In genomic region chr2:208800887-208801286, GRCh38 we compare ENCODE assay signal across 4 cellular contexts.
DNase-seq lines count a peak whose midpoint lies in the region; ATAC-seq, FAIRE-seq and TF ChIP-seq lines count a peak whose summit lies in the region.
"Not testable (repeated sequence)": the region's sequence is repeated elsewhere in the genome, so short reads cannot be mapped to it uniquely, and the experiment has no call there.

No MANE protein-coding gene starts in this region.

- H3K27ac Mint-ChIP-seq in Caco-2 (ENCODE audit: unreplicated experiment); GM23338; nephron progenitor cell: not testable (repeated sequence)

- not testable (repeated sequence) for H3F3A ChIP-seq in GM23338 (replicated peaks; ENCODE audit: low read depth)

- TF ChIP-seq RAD21 in HepG2 (CRISPR knock-in tag; IDR thresholded peaks at IDR 0.05): not testable (repeated sequence)

- not testable (repeated sequence) for H3K79me2 ChIP-seq in GM23338 (replicated peaks; ENCODE audit: insufficient read depth); HepG2 (ENCODE audit: insufficient read depth, low read length)

- not testable (repeated sequence) for H3K9ac ChIP-seq in HepG2 (ENCODE audit: insufficient read depth, low read depth, low read length)

- H3K27me3 Mint-ChIP-seq in Caco-2 (ENCODE audit: insufficient read depth, unreplicated experiment); GM23338 (ENCODE audit: insufficient read depth, low read depth, poor library complexity); nephron progenitor cell (ENCODE audit: low read depth, poor library complexity): not testable (repeated sequence)

- not testable (repeated sequence) for H3K9me2 ChIP-seq in GM23338 (ENCODE audit: insufficient read depth)

- H3K27ac ChIP-seq in GM23338 (ENCODE audit: low read depth); HepG2 (ENCODE audit: extremely low read length, insufficient read depth, low read length): not testable (repeated sequence)

- not testable (repeated sequence) for BruUV-seq in Caco-2 (replicated peaks; lab: Mats Ljungman, UMichigan); HepG2 (replicated peaks; lab: Mats Ljungman, UMichigan)

- CTCF ChIA-PET in Caco-2 (lab: Charles Lee); HepG2 (lab: Yijun Ruan, JAX; ENCODE audit: low intra/inter-chr PET ratio, low total read pairs): not testable (repeated sequence)

- peak overlapping the region; percentile 66; the same call in 1 of the 2 replicates for H2AFZ ChIP-seq in GM23338
- H2AFZ ChIP-seq in HepG2 (ENCODE audit: low read length): not testable (repeated sequence)

- not testable (repeated sequence) for TF ChIP-seq POLR2A in HepG2 (IDR thresholded peaks at IDR 0.05; ENCODE audit: insufficient read depth in 1 of 2, low read depth in 2 of 2, low read length in 2 of 2)

- FAIRE-seq in HepG2 (lab: Jason Lieb, UNC): not testable (repeated sequence)

- in situ Hi-C loops in HepG2 (cut with HindIII; ENCODE audit: extremely low pct_ligation_motif_present, low pct_unique_long_range_greater_than_20kb): not testable (repeated sequence)

- H3K4me3 Mint-ChIP-seq in Caco-2 (ENCODE audit: unreplicated experiment); GM23338; nephron progenitor cell: not testable (repeated sequence)

- not testable (repeated sequence) for ATAC-seq in GM23338, HepG2

- H3K4me2 ChIP-seq in GM23338: not testable (repeated sequence)
- peak overlapping the region; percentile 49 for H3K4me2 ChIP-seq in HepG2 (ENCODE audit: low read depth, low read length)

- H3K4me3 ChIP-seq in Caco-2 (ENCODE audit: low read depth, low read length); GM23338: not testable (repeated sequence)
- H3K4me3 ChIP-seq in HepG2 (replicated peaks in 1 of 3; ENCODE audit: insufficient read depth in 1 of 3, low read depth in 2 of 3, low read length in 3 of 3): peak overlapping the region in 1 of 3 experiments; percentile 16; a peak in 1 of 6 replicates

- intact Hi-C loops in Caco-2 (cut with micrococcal nuclease; ENCODE audit: unreplicated experiment); HepG2 (cut with micrococcal nuclease; ENCODE audit: unreplicated experiment): not testable (repeated sequence)

- not testable (repeated sequence) for H3K4me1 Mint-ChIP-seq in Caco-2 (ENCODE audit: low read depth, unreplicated experiment); GM23338; nephron progenitor cell

- 60% methylated on average over 11 of the region's 12 CpGs for WGBS in HepG2 (ENCODE audit: low lambda C conversion rate)

- peak; percentile 13 to 45 for DNase-seq in Caco-2
- not testable (repeated sequence) for DNase-seq in GM23338 (ENCODE audit: low spot score)
- DNase-seq in HepG2 (ENCODE audit: low spot score): peak; percentile 10
- DNase-seq in nephron progenitor cell: peak; percentile 10

- TF ChIP-seq EP300 in HepG2 (IDR thresholded peaks at IDR 0.05; ENCODE audit: low read depth in 2 of 2, low read length in 2 of 2); HepG2 (CRISPR knock-in tag; IDR thresholded peaks at IDR 0.05; ENCODE audit: borderline replicate concordance): not testable (repeated sequence)

- H3K9me3 Mint-ChIP-seq in Caco-2 (ENCODE audit: unreplicated experiment); GM23338: not testable (repeated sequence)
- peaks cover 19% of the 10 kb centered on the region for H3K9me3 Mint-ChIP-seq in nephron progenitor cell

- not testable (repeated sequence) for TF ChIP-seq CTCF in Caco-2 (IDR thresholded peaks at IDR 0.05; ENCODE audit: insufficient read depth in 1 of 2, low read depth in 1 of 2, low read length in 1 of 2, severe bottlenecking in 1 of 2, unreplicated experiment in 1 of 2); GM23338 (conservative IDR thresholded peaks at IDR 0.05; ENCODE audit: low read depth in 2 of 2); nephron progenitor cell (IDR thresholded peaks at IDR 0.05)
- TF ChIP-seq CTCF in HepG2 (CRISPR knock-in tag; IDR thresholded peaks at IDR 0.05): peak; percentile 29

- H4K20me1 ChIP-seq in GM23338 (replicated peaks; ENCODE audit: insufficient read depth); HepG2 (ENCODE audit: insufficient read depth, low read length): not testable (repeated sequence)

- H3K36me3 Mint-ChIP-seq in Caco-2 (ENCODE audit: insufficient read depth, unreplicated experiment); GM23338 (ENCODE audit: low read depth); nephron progenitor cell (ENCODE audit: low read depth): not testable (repeated sequence)

- H3K9me3 ChIP-seq in Caco-2; HepG2 (ENCODE audit: low read length): not testable (repeated sequence)

- POLR2A ChIA-PET in Caco-2 (lab: Charles Lee); HepG2 (lab: Yijun Ruan, JAX): not testable (repeated sequence)

- not testable (repeated sequence) for H3K36me3 ChIP-seq in Caco-2 (ENCODE audit: control insufficient read depth, insufficient read depth, low read length); GM23338 (ENCODE audit: insufficient read depth); HepG2 (replicated peaks in 1 of 2; ENCODE audit: control insufficient read depth in 1 of 2, insufficient read depth in 2 of 2, low read length in 2 of 2)

- not testable (repeated sequence) for H3K27me3 ChIP-seq in Caco-2 (replicated peaks; ENCODE audit: control insufficient read depth, insufficient read depth, low read length); GM23338 (ENCODE audit: insufficient read depth); HepG2 (ENCODE audit: control insufficient read depth in 1 of 2, insufficient read depth in 2 of 2, low read length in 2 of 2)

- H3K4me1 ChIP-seq in Caco-2; GM23338 (ENCODE audit: insufficient read depth); HepG2 (ENCODE audit: insufficient read depth, low read length): not testable (repeated sequence)

TF ChIP-seq in HepG2, 621 proteins besides CTCF, POLR2A, EP300 and RAD21 (continues in another document):
- TF ChIP-seq ZMYM4 (CRISPR knock-in tag; IDR thresholded peaks at IDR 0.05): peak; percentile 65
- TF ChIP-seq SOX6 (IDR thresholded peaks at IDR 0.05): not testable (repeated sequence)
- TF ChIP-seq SOX6 (CRISPR knock-in tag; IDR thresholded peaks at IDR 0.05): peak; percentile 33; the same call in 1 of the 2 replicates
- TF ChIP-seq POGZ (CRISPR knock-in tag; IDR thresholded peaks at IDR 0.05): peak; percentile 53; the same call in 1 of the 2 replicates
- 0 out of 2 replicates have a peak, but pooled peaks have one; percentile 48 for TF ChIP-seq ZNF782 (CRISPR knock-in tag; IDR thresholded peaks at IDR 0.05; ENCODE audit: borderline replicate concordance)
- TF ChIP-seq, protein P1, sequence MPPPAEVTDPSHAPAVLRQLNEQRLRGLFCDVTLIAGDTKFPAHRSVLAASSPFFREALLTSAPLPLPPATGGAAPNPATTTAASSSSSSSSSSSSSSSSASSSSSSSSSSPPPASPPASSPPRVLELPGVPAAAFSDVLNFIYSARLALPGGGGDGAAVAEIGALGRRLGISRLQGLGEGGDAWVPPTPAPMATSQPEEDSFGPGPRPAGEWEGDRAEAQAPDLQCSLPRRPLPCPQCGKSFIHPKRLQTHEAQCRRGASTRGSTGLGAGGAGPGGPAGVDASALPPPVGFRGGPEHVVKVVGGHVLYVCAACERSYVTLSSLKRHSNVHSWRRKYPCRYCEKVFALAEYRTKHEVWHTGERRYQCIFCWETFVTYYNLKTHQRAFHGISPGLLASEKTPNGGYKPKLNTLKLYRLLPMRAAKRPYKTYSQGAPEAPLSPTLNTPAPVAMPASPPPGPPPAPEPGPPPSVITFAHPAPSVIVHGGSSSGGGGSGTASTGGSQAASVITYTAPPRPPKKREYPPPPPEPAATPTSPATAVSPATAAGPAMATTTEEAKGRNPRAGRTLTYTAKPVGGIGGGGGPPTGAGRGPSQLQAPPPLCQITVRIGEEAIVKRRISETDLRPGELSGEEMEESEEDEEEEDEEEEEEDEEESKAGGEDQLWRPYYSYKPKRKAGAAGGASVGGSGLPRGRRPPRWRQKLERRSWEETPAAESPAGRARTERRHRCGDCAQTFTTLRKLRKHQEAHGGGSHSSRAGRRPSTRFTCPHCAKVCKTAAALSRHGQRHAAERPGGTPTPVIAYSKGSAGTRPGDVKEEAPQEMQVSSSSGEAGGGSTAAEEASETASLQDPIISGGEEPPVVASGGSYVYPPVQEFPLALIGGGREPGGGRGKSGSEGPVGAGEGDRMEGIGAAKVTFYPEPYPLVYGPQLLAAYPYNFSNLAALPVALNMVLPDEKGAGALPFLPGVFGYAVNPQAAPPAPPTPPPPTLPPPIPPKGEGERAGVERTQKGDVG (CRISPR knock-in tag; IDR thresholded peaks at IDR 0.05; ENCODE audit: borderline replicate concordance): 0 out of 2 replicates have a peak, but pooled peaks have one; percentile 24
- TF ChIP-seq GATAD2A (CRISPR knock-in tag; IDR thresholded peaks at IDR 0.05): 0 out of 2 replicates have a peak, but pooled peaks have one; percentile 25
